ENCODE assay signal across 1 cellular context in genomic region chr16:86664518-86665318, GRCh38.
TF ChIP-seq lines count a peak whose summit lies in the region.

No MANE protein-coding gene starts in this region.

TF ChIP-seq in IMR-90, 13 proteins besides CTCF, POLR2A, EP300 and RAD21 (continued from another document):
- no peak for TF ChIP-seq ELK1 (IDR thresholded peaks at IDR 0.05; ENCODE audit: borderline replicate concordance, low read depth, low read length)
- peak; percentile 87 for TF ChIP-seq NFE2L2 (IDR thresholded peaks at IDR 0.05; ENCODE audit: low read depth, low read length)
- TF ChIP-seq MAZ (IDR thresholded peaks at IDR 0.05; ENCODE audit: borderline replicate concordance, low read depth, low read length) = peak; percentile 87
- no peak for TF ChIP-seq CHD1 (IDR thresholded peaks at IDR 0.05; ENCODE audit: low read depth, low read length)
- no peak for TF ChIP-seq MXI1 (IDR thresholded peaks at IDR 0.05; ENCODE audit: borderline replicate concordance, low read depth, low read length)
